Comparison of ENCODE assay signal across 2 cellular contexts in the genomic region with DNA sequence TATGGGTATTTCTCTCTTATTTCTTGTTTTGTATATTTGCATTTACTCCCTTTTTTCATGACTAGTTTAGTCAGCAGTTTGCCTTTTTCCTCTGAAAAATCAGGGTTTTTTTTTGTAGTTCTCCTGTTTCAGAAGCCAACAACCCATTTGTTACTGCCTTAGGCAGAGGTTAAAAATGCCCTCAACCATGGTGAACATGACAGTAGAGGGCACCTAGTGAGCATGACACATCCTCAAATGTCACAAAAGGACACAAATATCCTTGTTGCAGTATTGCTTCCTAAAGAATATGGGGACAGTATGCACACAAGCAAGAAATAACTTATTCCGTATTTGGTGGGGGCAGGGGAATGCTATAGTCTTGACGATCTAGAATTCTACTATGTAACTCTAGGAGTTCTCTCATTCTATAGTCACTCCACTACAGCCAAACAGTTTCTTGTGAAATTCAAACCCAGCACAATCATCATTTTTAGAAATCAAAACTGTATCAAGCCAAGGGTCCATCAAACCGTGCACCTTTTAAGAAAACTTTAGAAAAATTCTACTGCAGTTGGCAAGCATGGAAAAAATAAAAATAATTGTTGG.
A peak's percentile ranks its signal among the peaks of the same experiment; 100 is the strongest.
TF ChIP-seq lines count a peak whose summit lies in the region.

No MANE protein-coding gene starts in this region.

TF ChIP-seq in SK-N-SH treated with all-trans-retinoic acid at 6 μM for 48 hours, 23 proteins besides CTCF, POLR2A, EP300 and RAD21:
- no peak for TF ChIP-seq ZNF8 (CRISPR knock-in tag; IDR thresholded peaks at IDR 0.05)
- no peak for TF ChIP-seq ARNTL (CRISPR knock-in tag; IDR thresholded peaks at IDR 0.05; ENCODE audit: borderline replicate concordance, low read depth)
- TF ChIP-seq ZC3H10 (CRISPR knock-in tag; IDR thresholded peaks at IDR 0.05): no peak
- TF ChIP-seq PPARA (CRISPR knock-in tag; IDR thresholded peaks at IDR 0.05; ENCODE audit: borderline replicate concordance): no peak
- TF ChIP-seq CSRNP3 (CRISPR knock-in tag; IDR thresholded peaks at IDR 0.05): no peak
- TF ChIP-seq, protein P1, sequence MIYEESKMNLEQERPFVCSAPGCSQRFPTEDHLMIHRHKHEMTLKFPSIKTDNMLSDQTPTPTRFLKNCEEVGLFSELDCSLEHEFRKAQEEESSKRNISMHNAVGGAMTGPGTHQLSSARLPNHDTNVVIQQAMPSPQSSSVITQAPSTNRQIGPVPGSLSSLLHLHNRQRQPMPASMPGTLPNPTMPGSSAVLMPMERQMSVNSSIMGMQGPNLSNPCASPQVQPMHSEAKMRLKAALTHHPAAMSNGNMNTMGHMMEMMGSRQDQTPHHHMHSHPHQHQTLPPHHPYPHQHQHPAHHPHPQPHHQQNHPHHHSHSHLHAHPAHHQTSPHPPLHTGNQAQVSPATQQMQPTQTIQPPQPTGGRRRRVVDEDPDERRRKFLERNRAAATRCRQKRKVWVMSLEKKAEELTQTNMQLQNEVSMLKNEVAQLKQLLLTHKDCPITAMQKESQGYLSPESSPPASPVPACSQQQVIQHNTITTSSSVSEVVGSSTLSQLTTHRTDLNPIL (CRISPR knock-in tag; IDR thresholded peaks at IDR 0.05; ENCODE audit: low read depth): no peak
- TF ChIP-seq RARB (CRISPR knock-in tag; IDR thresholded peaks at IDR 0.05): no peak
- no peak for TF ChIP-seq TOX (CRISPR knock-in tag; IDR thresholded peaks at IDR 0.05; ENCODE audit: borderline replicate concordance)
- TF ChIP-seq TCF4 (CRISPR knock-in tag; IDR thresholded peaks at IDR 0.05; ENCODE audit: borderline replicate concordance): no peak
- TF ChIP-seq PATZ1 (CRISPR knock-in tag; IDR thresholded peaks at IDR 0.05; ENCODE audit: borderline replicate concordance): no peak
- TF ChIP-seq ZFP30 (CRISPR knock-in tag; IDR thresholded peaks at IDR 0.05): no peak
- TF ChIP-seq SNAI2 (CRISPR knock-in tag; IDR thresholded peaks at IDR 0.05): no peak
- TF ChIP-seq OSR1 (CRISPR knock-in tag; IDR thresholded peaks at IDR 0.05): no peak
- TF ChIP-seq ESRRG (CRISPR knock-in tag; IDR thresholded peaks at IDR 0.05): no peak

TF ChIP-seq in HepG2, 621 proteins besides CTCF, POLR2A, EP300 and RAD21:
- TF ChIP-seq SIN3A (IDR thresholded peaks at IDR 0.05; ENCODE audit: borderline replicate concordance, low read depth, low read length): no peak
- 0 out of 2 replicates have a peak, but pooled peaks have one; percentile 43 for TF ChIP-seq FOXO4 (CRISPR knock-in tag; conservative IDR thresholded peaks at IDR 0.05)
- TF ChIP-seq KLF11 (CRISPR knock-in tag; IDR thresholded peaks at IDR 0.05): 0 out of 2 replicates have a peak, but pooled peaks have one; percentile 47
- TF ChIP-seq ARNT (IDR thresholded peaks at IDR 0.05): no peak
